Comparison of ENCODE assay signal across 9 cellular contexts in genomic region chr9:131657890-131658752, GRCh38.
DNase-seq lines count a peak whose midpoint lies in the region; ATAC-seq, FAIRE-seq and TF ChIP-seq lines count a peak whose summit lies in the region.
"Had no signal": no experiment of that assay in that cellular context is flagged by ENCODE, and none has a peak within 500 bp of the region (broad histone marks: within the 10 kb centered on the region; RNA-seq: fewer than 3 reads in every experiment).

No MANE protein-coding gene starts in this region.

- H3K9me3 ChIP-seq in SJCRH30 (replicated peaks): no peaks in the 10 kb centered on the region
- no peaks in the 10 kb centered on the region for H3K9me3 ChIP-seq in H1 (ENCODE audit: insufficient read depth in 2 of 2, low read depth in 1 of 2, low read length in 1 of 2)
- no peaks in the 10 kb centered on the region for H3K9me3 ChIP-seq in psoas muscle

- H4K8ac ChIP-seq in H1 (ENCODE audit: extremely low read depth, insufficient read depth, low read length): no peak overlapping the region

- H2AFZ ChIP-seq in H1 (ENCODE audit: low read length): no peak overlapping the region

- no peak overlapping the region for H4K91ac ChIP-seq in H1 (replicated peaks; ENCODE audit: insufficient read length, low read length)

- no peaks in the 10 kb centered on the region for H3K23me2 ChIP-seq in H1 (ENCODE audit: low read depth, low read length)

- no peak overlapping the region for H3K23ac ChIP-seq in H1 (ENCODE audit: insufficient read length)

- no peaks in the 10 kb centered on the region for H3K27me3 ChIP-seq in SJCRH30
- H3K27me3 ChIP-seq in H1 (replicated peaks in 1 of 4; ENCODE audit: control insufficient read depth in 3 of 4, extremely low read depth in 1 of 4, insufficient read depth in 3 of 4, low read length in 3 of 4): no peaks in the 10 kb centered on the region
- H3K27me3 ChIP-seq in psoas muscle (ENCODE audit: insufficient read depth in 3 of 3, low read length in 2 of 3): no peaks in the 10 kb centered on the region

- no peak for TF ChIP-seq RAD21 in H1 (IDR thresholded peaks at IDR 0.05 in 1 of 2, conservative IDR thresholded peaks at IDR 0.05 in 1 of 2; ENCODE audit: low read depth in 2 of 2, low read length in 2 of 2)

- H3K4ac ChIP-seq in H1 (replicated peaks; ENCODE audit: insufficient read length, low read depth, low read length): no peak overlapping the region

- peaks cover 4% of the 10 kb centered on the region for H3K79me1 ChIP-seq in H1 (ENCODE audit: low read depth, low read length)

- H3K4me3 ChIP-seq in SJCRH30 (no peak overlapping the region), H1 (ENCODE audit: extremely low read depth in 1 of 4, insufficient read depth in 2 of 4, low read depth in 3 of 4, low read length in 4 of 4) (no peak overlapping the region), psoas muscle (no peak overlapping the region)

- peaks cover 17% of the 10 kb centered on the region for H3K4me1 ChIP-seq in SJCRH30
- peaks cover 5 to 14% (median 13%) of the 10 kb centered on the region in 4 experiments for H3K4me1 ChIP-seq in H1 (replicated peaks in 1 of 4; ENCODE audit: control insufficient read depth in 3 of 4, insufficient read depth in 4 of 4, low read length in 3 of 4)
- peaks cover 74% of the 10 kb centered on the region for H3K4me1 ChIP-seq in psoas muscle

- H2BK20ac ChIP-seq in H1 (ENCODE audit: low read length): no peak overlapping the region

- WGBS in H1 (ENCODE audit: extremely low coverage in 1 of 2, insufficient coverage in 1 of 2, insufficient read length in 1 of 2, insufficient replicate concordance in 2 of 2, low coverage in 1 of 2, low lambda C conversion rate in 2 of 2, missing lambda C conversion rate in 1 of 2), 2 experiments: 85% methylated on average over 10 of the region's 10 CpGs; no CpG with 5 or more reads in 1 of the 2 experiments
- WGBS in psoas muscle, 3 donors: 75 to 82% (median 81%) methylated on average over 10 of the region's 10 CpGs

- CTCF ChIA-PET in H1 (lab: Charles Lee; ENCODE audit: partially characterized antibody): no interaction called here

- ATAC-seq in psoas muscle (peak; percentile 57 to 69 (median 62)), GM19023 (IDR thresholded peaks at IDR 0.05; ENCODE audit: unreplicated experiment) (no peak)

- TF ChIP-seq CTCF in H1 (IDR thresholded peaks at IDR 0.05; ENCODE audit: control extremely low read depth in 1 of 3, insufficient read depth in 1 of 3, low read depth in 1 of 3, low read length in 3 of 3) (no peak), psoas muscle (IDR thresholded peaks at IDR 0.05) (no peak)

- intact Hi-C loops in psoas muscle (cut with DNase I): loop anchor here (2.0 to 5.0 kb wide), 2 partner anchors 79 to 83 kb away; partner anchors contain the start of gene RAPGEF1 (in 1 of the 2)

- no peak for TF ChIP-seq POLR2A in H1 (IDR thresholded peaks at IDR 0.05; ENCODE audit: control extremely low read depth in 1 of 2, low read depth in 2 of 2, low read length in 2 of 2)

- no peak overlapping the region; the same call in 1 of the 2 replicates for H2BK12ac ChIP-seq in H1 (ENCODE audit: low read depth, low read length)

- H2AK5ac ChIP-seq in H1 (ENCODE audit: low read depth, low read length): no peak overlapping the region; the same call in 1 of the 2 replicates

- FAIRE-seq in H1 (lab: Jason Lieb, UNC): no peak

- H3K14ac ChIP-seq in H1 (ENCODE audit: insufficient read length): no peak overlapping the region

- no peak for TF ChIP-seq EP300 in H1 (IDR thresholded peaks at IDR 0.05; ENCODE audit: borderline replicate concordance in 1 of 2, low read depth in 2 of 2, low read length in 2 of 2)

- no peak overlapping the region for H3K4me2 ChIP-seq in H1 (ENCODE audit: insufficient read depth in 1 of 2, low read depth in 2 of 2, low read length in 2 of 2)

- H3K9ac ChIP-seq in H1 (replicated peaks in 1 of 4; ENCODE audit: extremely low read depth in 1 of 4, low read depth in 3 of 4, low read length in 3 of 4): no peak overlapping the region

- H4K20me1 ChIP-seq in H1 (replicated peaks in 1 of 2; ENCODE audit: control insufficient read depth in 1 of 2, insufficient read depth in 2 of 2, low read length in 2 of 2): peaks cover 0 to 2% of the 10 kb centered on the region in 2 experiments

- H2BK120ac ChIP-seq in H1 (replicated peaks; ENCODE audit: low read depth, low read length): no peak overlapping the region

- H3K18ac ChIP-seq in H1 (ENCODE audit: extremely low read depth, low read length): 0 out of 2 replicates have a peak overlapping the region, but pooled peaks have one; percentile 57

- peak; percentile 66 for DNase-seq in GM04503 (ENCODE audit: low read depth)
- peak in 1 of 2 experiments; percentile 30 for DNase-seq in SJCRH30
- no peak for DNase-seq in H1 (ENCODE audit: low read depth in 1 of 2, low spot score in 2 of 2)
- DNase-seq in psoas muscle: no peak
- DNase-seq in D341Med (ENCODE audit: low spot score): no peak
- no peak for DNase-seq in NCI-H1417 treated with DMSO at 0.1 percent for 48 hours (lab: John Stamatoyannopoulos, UW)
- DNase-seq in DMS79 treated with DMSO at 0.1 percent for 48 hours (lab: John Stamatoyannopoulos, UW): no peak
- DNase-seq: right cardiac atrium had no signal

- peaks cover 0 to 46% of the 10 kb centered on the region in 2 experiments; a peak in 2 of 4 replicates for H3K79me2 ChIP-seq in H1 (ENCODE audit: control insufficient read depth in 1 of 2, insufficient read depth in 2 of 2, low read length in 2 of 2)

- H2BK15ac ChIP-seq in H1 (ENCODE audit: low read length): no peak overlapping the region

- H3K36me3 ChIP-seq in SJCRH30: no peaks in the 10 kb centered on the region
- no peaks in the 10 kb centered on the region for H3K36me3 ChIP-seq in H1 (ENCODE audit: control insufficient read depth in 2 of 4, insufficient read depth in 4 of 4, low read length in 3 of 4)
- no peaks in the 10 kb centered on the region for H3K36me3 ChIP-seq in psoas muscle (ENCODE audit: insufficient read depth in 1 of 2, low read depth in 1 of 2)

- POLR2A ChIA-PET in H1 (lab: Charles Lee; ENCODE audit: partially characterized antibody): interaction anchor here (0.7 to 1.0 kb wide), 2 partner anchors 8 to 39 kb away, joined by 3 read pairs; no protein-coding TSS in a partner anchor

- H4K5ac ChIP-seq in H1 (ENCODE audit: insufficient read length, low read depth, low read length): no peak overlapping the region

- H3K27ac ChIP-seq in SJCRH30 (peak overlapping the region; percentile 41), H1 (ENCODE audit: low read depth, low read length) (no peak overlapping the region), psoas muscle (peak overlapping the region; percentile 74)

- H3K56ac ChIP-seq in H1 (replicated peaks; ENCODE audit: insufficient read length, low read depth, low read length): no peak overlapping the region

- H2BK5ac ChIP-seq in H1 (ENCODE audit: low read depth, low read length): peak overlapping the region; percentile 66; the same call in 1 of the 2 replicates

TF ChIP-seq in H1, 55 proteins besides CTCF, POLR2A, EP300 and RAD21:
- TF ChIP-seq RFX5 (IDR thresholded peaks at IDR 0.05; ENCODE audit: borderline replicate concordance, low read depth, low read length): no peak
- TF ChIP-seq TEAD4 (IDR thresholded peaks at IDR 0.05; ENCODE audit: low read depth, low read length): no peak
